Comparison of ENCODE assay signal across 8 cellular contexts in genomic region chr12:14664434-14665023, GRCh38. TPM values are rescaled to one million over a fixed set of nuclear protein-coding genes. Genes with fewer than 3 reads are reported as not detected.
DNase-seq lines count a peak whose midpoint lies in the region; TF ChIP-seq lines count a peak whose summit lies in the region.

No MANE protein-coding gene starts in this region.

- H3K9me3 ChIP-seq in H9 (ENCODE audit: control insufficient read depth, low read depth, low read length), result no peaks in the 10 kb centered on the region
- H3K9me3 ChIP-seq in stomach, result no peaks in the 10 kb centered on the region

- H3K27ac Mint-ChIP-seq in H9, result no peak overlapping the region

- intact Hi-C loops in stomach (cut with DNase I; ENCODE audit: low total_unique reads), result no loop called here

- peak; percentile 76 for TF ChIP-seq CTCF in H9 (conservative IDR thresholded peaks at IDR 0.05)
- TF ChIP-seq CTCF in stomach (IDR thresholded peaks at IDR 0.05), result peak in 5 of 7 experiments; percentile 29 to 76 (median 65)

- no peaks in the 10 kb centered on the region for H3K79me2 ChIP-seq in H9 (ENCODE audit: insufficient read depth, low read length)

- no peak overlapping the region for H3K27ac ChIP-seq in H9 (ENCODE audit: insufficient read length, low read depth, low read length)
- no peak overlapping the region for H3K27ac ChIP-seq in stomach

- no peaks in the 10 kb centered on the region for H3K36me3 ChIP-seq in stomach

- H3K18ac ChIP-seq in H9 (ENCODE audit: insufficient read length, low read depth, low read length), result no peak overlapping the region

- no peak overlapping the region for H3K4me2 ChIP-seq in H9 (ENCODE audit: insufficient read depth, insufficient read length, low read length)

- H3K79me1 ChIP-seq in H9 (ENCODE audit: insufficient read depth, low read depth, low read length, poor library complexity, severe bottlenecking), result no peaks in the 10 kb centered on the region

- no peak overlapping the region for H2BK15ac ChIP-seq in H9 (ENCODE audit: low read depth, low read length)

- H3K27me3 ChIP-seq in H9 (ENCODE audit: insufficient read depth, low read length) (no peaks in the 10 kb centered on the region), stomach (no peaks in the 10 kb centered on the region)

- H2AK5ac ChIP-seq in H9 (ENCODE audit: insufficient read length, low read length), result no peak overlapping the region

- peaks cover 0 to 2% (median 0%) of the 10 kb centered on the region in 3 experiments; a peak in 1 of 7 replicates for H3K36me3 Mint-ChIP-seq in H9 (ENCODE audit: insufficient read depth in 1 of 3, low read depth in 3 of 3)

- H2BK120ac ChIP-seq in H9 (ENCODE audit: low read depth, low read length, poor library complexity, severe bottlenecking), result no peak overlapping the region

- H3K14ac ChIP-seq in H9 (ENCODE audit: insufficient read depth, low read length), result no peak overlapping the region

- no peak overlapping the region for H4K5ac ChIP-seq in H9 (ENCODE audit: insufficient read length, low read depth, low read length)

- H3K4me1 ChIP-seq in H9 (ENCODE audit: insufficient read depth, low read length) (peaks cover 6% of the 10 kb centered on the region; the same call in 1 of the 2 replicates), stomach (peaks cover 0 to 6% (median 0%) of the 10 kb centered on the region in 4 donors)

- no peak for TF ChIP-seq EP300 in stomach (IDR thresholded peaks at IDR 0.05)

- no peak overlapping the region for H3K4me3 Mint-ChIP-seq in H9

- no peaks in the 10 kb centered on the region for H3K27me3 Mint-ChIP-seq in H9 (ENCODE audit: low read depth)

- no peak overlapping the region for H3K56ac ChIP-seq in H9 (ENCODE audit: insufficient read length, low read depth, low read length)

- H3K9me3 Mint-ChIP-seq in H9, result no peaks in the 10 kb centered on the region

- no peak overlapping the region for H2BK12ac ChIP-seq in H9 (ENCODE audit: insufficient read length, low read depth, low read length)

- H2AFZ ChIP-seq in H9 (ENCODE audit: low read length), result no peak overlapping the region

- DNase-seq in DMS153 treated with DMSO at 0.1 percent for 48 hours (lab: John Stamatoyannopoulos, UW; ENCODE audit: unreplicated experiment) (peak; percentile 20), H9 (no peak), NCI-H510A (lab: John Stamatoyannopoulos, UW) (peak; percentile 19), amniotic epithelial cell (ENCODE audit: low read depth) (peak; percentile 45), iPS-NIHi11 (ENCODE audit: low spot score) (peak; percentile 34), stomach (peak; percentile 30), amniotic stem cell (lab: John Stamatoyannopoulos, UW) (no peak), KG1 (lab: John Stamatoyannopoulos, UW) (no peak)

- no peak overlapping the region for H3T11ph ChIP-seq in H9 (ENCODE audit: low read length)

- H3K4me3 ChIP-seq in stomach, result no peak overlapping the region

- peaks cover 7 to 11% of the 10 kb centered on the region in 2 experiments for H3K4me1 Mint-ChIP-seq in H9

- no CpG with 5 or more reads among the region's 7 CpGs for WGBS in H9 (ENCODE audit: extremely low coverage, insufficient read length, low lambda C conversion rate)
- WGBS in stomach, 5 donors, result 65 to 72% (median 68%) methylated on average over 7 of the region's 7 CpGs

- no peak for TF ChIP-seq POLR2A in stomach (IDR thresholded peaks at IDR 0.05)

- H4K91ac ChIP-seq in H9 (ENCODE audit: insufficient read length, low read depth, low read length), result no peak overlapping the region

- no peaks in the 10 kb centered on the region for H4K20me1 ChIP-seq in H9 (ENCODE audit: control insufficient read depth, insufficient read depth, insufficient read length)

- H2BK5ac ChIP-seq in H9 (ENCODE audit: insufficient read length, low read length), result no peak overlapping the region

- H3K23me2 ChIP-seq in H9 (ENCODE audit: insufficient read length, low read depth, low read length, poor library complexity, severe bottlenecking), result no peaks in the 10 kb centered on the region

- H3K23ac ChIP-seq in H9 (ENCODE audit: insufficient read length, low read depth, low read length), result no peak overlapping the region

- no peak overlapping the region for H3K9ac ChIP-seq in H9 (ENCODE audit: extremely low read depth, insufficient read length, low read length)

- H3K4ac ChIP-seq in H9 (ENCODE audit: low read depth, low read length), result no peak overlapping the region

- no peak overlapping the region for H4K8ac ChIP-seq in H9 (replicated peaks; ENCODE audit: insufficient read length, low read depth, low read length)

- H2BK20ac ChIP-seq in H9 (ENCODE audit: low read depth, low read length, poor library complexity, severe bottlenecking), result no peak overlapping the region

RNA-seq across cellular contexts. Expression of gene GUCY2C, which starts 31.9 kb away (rescaled TPM):
- total RNA-seq in H9 (2021) (1.3 and 1.9 TPM in 2 replicates), stomach (10 to 100 TPM in 1 of 5 donors, 1 to 10 TPM in 1, not detected in 3; 2.6 to 31.0 TPM)
- polyA plus RNA-seq in stomach, result under 1 TPM in 2 of 3 donors, not detected in 1; 0.05 to 0.31 TPM

Comparison
In these comparisons a context has a peak if more than half of its experiments do, and no peak if none do; other contexts are left out.
1. DNase-seq: peak in DMS153 treated with DMSO at 0.1 percent for 48 hours (single experiment), NCI-H510A (single experiment), amniotic epithelial cell (single experiment), iPS-NIHi11 (single experiment) and stomach (single experiment); none in H9 (single experiment), amniotic stem cell (single experiment) and KG1 (single experiment).